Comparison of ENCODE assay signal across 16 cellular contexts in genomic region chr9:121185178-121185745, GRCh38. TPM values are rescaled to one million over a fixed set of nuclear protein-coding genes. Genes with fewer than 3 reads are reported as not detected.
DNase-seq lines count a peak whose midpoint lies in the region; ATAC-seq and TF ChIP-seq lines count a peak whose summit lies in the region.
"Had no signal": no experiment of that assay in that cellular context is flagged by ENCODE, and none has a peak within 500 bp of the region (broad histone marks: within the 10 kb centered on the region; RNA-seq: fewer than 3 reads in every experiment).

No MANE protein-coding gene starts in this region.

- peaks cover 33% of the 10 kb centered on the region for H3K36me3 Mint-ChIP-seq in activated naive CD4-positive, alpha-beta T cell treated with anti-CD3 and anti-CD28 coated beads for 36 hours (ENCODE audit: low read depth)
- peaks cover 59% of the 10 kb centered on the region for H3K36me3 Mint-ChIP-seq in activated naive CD4-positive, alpha-beta T cell treated with anti-CD3 and anti-CD28 coated beads, Interleukin-2, amount 10 ng/mL, durations not matched to agents 7 days and 5 days
- peaks cover 52% of the 10 kb centered on the region for H3K36me3 Mint-ChIP-seq in activated naive CD8-positive, alpha-beta T cell treated with anti-CD3 and anti-CD28 coated beads for 36 hours
- H3K36me3 Mint-ChIP-seq in stimulated activated memory B cell treated with anti-CD40 and anti-IgM and Interleukin-4, amounts not matched to agents 10 μg/mL and 1 μg/mL and 100 μg/mL, for 72 hours, result peaks cover 24% of the 10 kb centered on the region

- peaks cover 96% of the 10 kb centered on the region for H3K79me2 ChIP-seq in Karpas-422 (ENCODE audit: low read length)

- no peaks in the 10 kb centered on the region for H3K27me3 Mint-ChIP-seq in activated naive CD4-positive, alpha-beta T cell treated with anti-CD3 and anti-CD28 coated beads for 36 hours (ENCODE audit: low read depth)
- H3K27me3 Mint-ChIP-seq in activated naive CD4-positive, alpha-beta T cell treated with anti-CD3 and anti-CD28 coated beads, Interleukin-2, amount 10 ng/mL, durations not matched to agents 7 days and 5 days, result no peaks in the 10 kb centered on the region
- no peaks in the 10 kb centered on the region for H3K27me3 Mint-ChIP-seq in activated naive CD8-positive, alpha-beta T cell treated with anti-CD3 and anti-CD28 coated beads for 36 hours
- H3K27me3 Mint-ChIP-seq in stimulated activated memory B cell treated with anti-CD40 and anti-IgM and Interleukin-4, amounts not matched to agents 10 μg/mL and 1 μg/mL and 100 μg/mL, for 72 hours, result no peaks in the 10 kb centered on the region

- no peaks in the 10 kb centered on the region for H3K27me3 ChIP-seq in Karpas-422 (ENCODE audit: low read length)
- H3K27me3 ChIP-seq in psoas muscle (ENCODE audit: insufficient read depth in 3 of 3, low read length in 2 of 3), result no peaks in the 10 kb centered on the region
- H3K27me3 ChIP-seq: gastroesophageal sphincter, sigmoid colon had no signal

- intact Hi-C loops in activated naive CD4-positive, alpha-beta T cell treated with anti-CD3 and anti-CD28 coated beads for 36 hours (cut with micrococcal nuclease), result no loop called here
- intact Hi-C loops in psoas muscle (cut with DNase I), result no loop called here

- H3K9ac ChIP-seq in Karpas-422 (ENCODE audit: low read length), result no peak overlapping the region

- TF ChIP-seq CTCF in psoas muscle (IDR thresholded peaks at IDR 0.05), result no peak

- no peaks in the 10 kb centered on the region for H3K9me2 ChIP-seq in Karpas-422 (replicated peaks; ENCODE audit: insufficient read depth, low read length)

- DNase-seq in activated naive CD4-positive, alpha-beta T cell treated with anti-CD3 and anti-CD28 coated beads for 36 hours, result no peak
- no peak for DNase-seq in activated naive CD4-positive, alpha-beta T cell treated with anti-CD3 and anti-CD28 coated beads, Interleukin-2, amount 10 ng/mL, durations not matched to agents 7 days and 5 days
- DNase-seq in Karpas-422 (peak; percentile 61), mucosa of gallbladder (ENCODE audit: low spot score) (no peak), NCI-H2081 treated with DMSO at 0.1 percent for 48 hours (lab: John Stamatoyannopoulos, UW) (no peak), psoas muscle (no peak)
- DNase-seq in activated naive CD8-positive, alpha-beta T cell treated with anti-CD3 and anti-CD28 coated beads for 36 hours, result no peak
- DNase-seq: anterior cingulate cortex; NCI-H1105 treated with DMSO at 0.1 percent for 48 hours; NCI-H345; sigmoid colon; stimulated activated CD4-positive, alpha-beta T cell treated with anti-CD3 and anti-CD28 coated beads, Interleukin-4, amount 100 ng/mL, for 24 hours; WERI-Rb-1 had no signal

- no peak overlapping the region for H2AFZ ChIP-seq in Karpas-422 (ENCODE audit: low read length)

- peak overlapping the region; percentile 58 for H3K4me2 ChIP-seq in Karpas-422 (ENCODE audit: low read depth, low read length, poor library complexity, severe bottlenecking)

- 77 to 84% (median 83%) methylated on average over 3 of the region's 3 CpGs for WGBS in psoas muscle, 3 donors

- H3K9me3 ChIP-seq in Karpas-422 (ENCODE audit: low read length) (no peaks in the 10 kb centered on the region), psoas muscle (no peaks in the 10 kb centered on the region)
- H3K9me3 ChIP-seq: gastroesophageal sphincter, HAP-1, sigmoid colon had no signal

- H3K27ac ChIP-seq in Karpas-422 (ENCODE audit: low read length), result peak overlapping the region; percentile 83
- no peak overlapping the region for H3K27ac ChIP-seq in psoas muscle
- H3K27ac ChIP-seq: gastroesophageal sphincter, sigmoid colon, WERI-Rb-1 had no signal

- H3K27ac Mint-ChIP-seq in activated naive CD4-positive, alpha-beta T cell treated with anti-CD3 and anti-CD28 coated beads for 36 hours, result peak overlapping the region; percentile 75
- H3K27ac Mint-ChIP-seq in activated naive CD4-positive, alpha-beta T cell treated with anti-CD3 and anti-CD28 coated beads, Interleukin-2, amount 10 ng/mL, durations not matched to agents 7 days and 5 days, result no peak overlapping the region
- H3K27ac Mint-ChIP-seq in activated naive CD8-positive, alpha-beta T cell treated with anti-CD3 and anti-CD28 coated beads for 36 hours, result peak overlapping the region; percentile 89
- peak overlapping the region; percentile 64 for H3K27ac Mint-ChIP-seq in stimulated activated memory B cell treated with anti-CD40 and anti-IgM and Interleukin-4, amounts not matched to agents 10 μg/mL and 1 μg/mL and 100 μg/mL, for 72 hours

- H3K4me1 ChIP-seq in Karpas-422 (ENCODE audit: low read length), result peaks cover 93% of the 10 kb centered on the region
- H3K4me1 ChIP-seq in psoas muscle, result peaks cover 30% of the 10 kb centered on the region
- H3K4me1 ChIP-seq: HAP-1 had no signal

- H3K9me3 Mint-ChIP-seq in activated naive CD4-positive, alpha-beta T cell treated with anti-CD3 and anti-CD28 coated beads for 36 hours, result no peaks in the 10 kb centered on the region
- H3K9me3 Mint-ChIP-seq in activated naive CD4-positive, alpha-beta T cell treated with anti-CD3 and anti-CD28 coated beads, Interleukin-2, amount 10 ng/mL, durations not matched to agents 7 days and 5 days, result no peaks in the 10 kb centered on the region
- H3K9me3 Mint-ChIP-seq in activated naive CD8-positive, alpha-beta T cell treated with anti-CD3 and anti-CD28 coated beads for 36 hours, result no peaks in the 10 kb centered on the region
- H3K9me3 Mint-ChIP-seq in stimulated activated memory B cell treated with anti-CD40 and anti-IgM and Interleukin-4, amounts not matched to agents 10 μg/mL and 1 μg/mL and 100 μg/mL, for 72 hours, result no peaks in the 10 kb centered on the region

- H3K4me1 Mint-ChIP-seq in activated naive CD4-positive, alpha-beta T cell treated with anti-CD3 and anti-CD28 coated beads for 36 hours (ENCODE audit: low read depth), result peaks cover 76% of the 10 kb centered on the region
- H3K4me1 Mint-ChIP-seq in activated naive CD4-positive, alpha-beta T cell treated with anti-CD3 and anti-CD28 coated beads, Interleukin-2, amount 10 ng/mL, durations not matched to agents 7 days and 5 days, result peaks cover 31% of the 10 kb centered on the region
- peaks cover 63% of the 10 kb centered on the region for H3K4me1 Mint-ChIP-seq in activated naive CD8-positive, alpha-beta T cell treated with anti-CD3 and anti-CD28 coated beads for 36 hours
- H3K4me1 Mint-ChIP-seq in stimulated activated memory B cell treated with anti-CD40 and anti-IgM and Interleukin-4, amounts not matched to agents 10 μg/mL and 1 μg/mL and 100 μg/mL, for 72 hours, result peaks cover 53% of the 10 kb centered on the region

- H4K20me1 ChIP-seq in Karpas-422 (ENCODE audit: insufficient read depth, low read depth, low read length), result peaks cover 10% of the 10 kb centered on the region

- CTCF ChIA-PET in activated naive CD4-positive, alpha-beta T cell treated with anti-CD3 and anti-CD28 coated beads for 36 hours (lab: Charles Lee), result interaction anchor here (1.0 to 1.8 kb wide), 6 partner anchors 12 to 28 kb away, joined by 3 to 7 read pairs (median 5); no protein-coding TSS in a partner anchor
- CTCF ChIA-PET in activated naive CD4-positive, alpha-beta T cell treated with anti-CD3 and anti-CD28 coated beads, Interleukin-2, amount 10 ng/mL, durations not matched to agents 7 days and 5 days (lab: Charles Lee), result interaction anchor here (1.4 to 1.8 kb wide), 2 partner anchors 14 to 16 kb away, joined by 4 to 7 read pairs; no protein-coding TSS in a partner anchor

- ATAC-seq in stimulated activated memory B cell treated with anti-CD40 and anti-IgM and Interleukin-4, amounts not matched to agents 10 μg/mL and 1 μg/mL and 100 μg/mL, for 72 hours, result peak; percentile 36
- ATAC-seq in psoas muscle, result no peak
- ATAC-seq: gastroesophageal sphincter had no signal

- no peak overlapping the region for H3K4me3 ChIP-seq in Karpas-422 (ENCODE audit: low read length)
- H3K4me3 ChIP-seq in psoas muscle, result no peak overlapping the region
- H3K4me3 ChIP-seq: gastroesophageal sphincter, HAP-1, sigmoid colon had no signal

- no peak overlapping the region for H3K4me3 Mint-ChIP-seq in activated naive CD4-positive, alpha-beta T cell treated with anti-CD3 and anti-CD28 coated beads for 36 hours
- H3K4me3 Mint-ChIP-seq in activated naive CD4-positive, alpha-beta T cell treated with anti-CD3 and anti-CD28 coated beads, Interleukin-2, amount 10 ng/mL, durations not matched to agents 7 days and 5 days, result no peak overlapping the region
- H3K4me3 Mint-ChIP-seq in activated naive CD8-positive, alpha-beta T cell treated with anti-CD3 and anti-CD28 coated beads for 36 hours, result no peak overlapping the region
- H3K4me3 Mint-ChIP-seq in stimulated activated memory B cell treated with anti-CD40 and anti-IgM and Interleukin-4, amounts not matched to agents 10 μg/mL and 1 μg/mL and 100 μg/mL, for 72 hours, result no peak overlapping the region

- H3K36me3 ChIP-seq in Karpas-422 (ENCODE audit: insufficient read depth, low read length) (peaks cover 42% of the 10 kb centered on the region), psoas muscle (ENCODE audit: insufficient read depth in 1 of 2, low read depth in 1 of 2) (peaks cover 0 to 53% of the 10 kb centered on the region in 2 donors)

RNA-seq across cellular contexts. Expression of gene RAB14, which starts 16.4 kb away (rescaled TPM):
- 10 to 100 TPM; 61.1 to 64.2 TPM for total RNA-seq in activated naive CD4-positive, alpha-beta T cell treated with anti-CD3 and anti-CD28 coated beads for 36 hours
- total RNA-seq in Karpas-422 (2014; rRNA removed; shearing (Covaris generic); ENCODE audit: low replicate concordance), result 17.4 and 49.5 TPM in 2 replicates
- 10 to 100 TPM; 58.4 to 61.0 TPM for total RNA-seq in activated naive CD8-positive, alpha-beta T cell treated with anti-CD3 and anti-CD28 coated beads for 36 hours
- total RNA-seq in mucosa of gallbladder (72.3 TPM), psoas muscle (10 to 100 TPM; 43.6 to 51.5 (median 44.5) TPM)
- 10 to 100 TPM; 17.6 to 34.7 (median 32.1) TPM for polyA plus RNA-seq in psoas muscle
